Comparison of ENCODE assay signal across 26 cellular contexts in genomic region chr18:41949206-41949920, GRCh38. TPM values are rescaled to one million over a fixed set of nuclear protein-coding genes. Genes with fewer than 3 reads are reported as not detected.
A peak's percentile ranks its signal among the peaks of the same experiment; 100 is the strongest.
DNase-seq lines count a peak whose midpoint lies in the region; ATAC-seq and TF ChIP-seq lines count a peak whose summit lies in the region.
"Had no signal": no experiment of that assay in that cellular context is flagged by ENCODE, and none has a peak within 500 bp of the region (broad histone marks: within the 10 kb centered on the region; RNA-seq: fewer than 3 reads in every experiment).

No MANE protein-coding gene starts in this region.

- no peak overlapping the region for H2BK20ac ChIP-seq in IMR-90 (ENCODE audit: low read depth, low read length)

- no peaks in the 10 kb centered on the region for H3K9me3 Mint-ChIP-seq in activated CD8-positive, alpha-beta memory T cell treated with anti-CD3 and anti-CD28 coated beads, Interleukin-2, amount 10 ng/mL, durations not matched to agents 7 days and 5 days (ENCODE audit: low read depth)
- H3K9me3 Mint-ChIP-seq: dendritic cell treated with granulocyte-macrophage colony-stimulating factor and Interleukin-4, amounts not matched to agents 40 ng/mL and 50 ng/mL, for 4 days; endodermal cell; nephron progenitor cell had no signal

- no peak for ATAC-seq in activated CD8-positive, alpha-beta memory T cell treated with anti-CD3 and anti-CD28 coated beads, Interleukin-2, amount 10 ng/mL, durations not matched to agents 7 days and 5 days
- ATAC-seq in IMR-90 (ENCODE audit: low read depth) = peak; percentile 41
- ATAC-seq: body of pancreas, left lobe of liver, Panc1 had no signal

- DNase-seq in activated CD8-positive, alpha-beta memory T cell treated with anti-CD3 and anti-CD28 coated beads, Interleukin-2, amount 10 ng/mL, durations not matched to agents 7 days and 5 days = no peak
- no peak for DNase-seq in activated CD8-positive, alpha-beta memory T cell treated with anti-CD3 and anti-CD28 coated beads for 24 hours
- DNase-seq in IMR-90 (peak; percentile 31), prostate gland (ENCODE audit: low spot score) (peak; percentile 11), NCI-H446 (lab: John Stamatoyannopoulos, UW) (no peak), dermis blood vessel endothelial cell (no peak)
- DNase-seq: activated CD4-positive, alpha-beta T cell treated with anti-CD3 and anti-CD28 coated beads, Interleukin-2, amount 50 U/mL, for 1 hour; activated effector memory CD4-positive, alpha-beta T cell treated with anti-CD3 and anti-CD28 coated beads, Interleukin-2, amount 50 U/mL, for 16 hours; adrenal gland; BE2C; body of pancreas; DMS 273 treated with DMSO at 0.1 percent for 48 hours; endodermal cell; glutamatergic neuron; NCI-H1092; NCI-H1694; nephron progenitor cell; SHP77; stimulated activated CD4-positive, alpha-beta T cell treated with anti-CD3 and anti-CD28 coated beads, Interleukin-15, amount 100 ng/mL, for 24 hours; stimulated activated CD4-positive, alpha-beta T cell treated with anti-CD3 and anti-CD28 coated beads, Interleukin-4, amount 100 ng/mL, for 4 hours; T1000; transverse colon had no signal

- H3K27ac ChIP-seq in IMR-90 (ENCODE audit: insufficient read depth, low read length) (no peak overlapping the region), VCaP (peak overlapping the region; percentile 78), prostate gland (no peak overlapping the region)
- H3K27ac ChIP-seq: adrenal gland, body of pancreas, transverse colon had no signal

- no peaks in the 10 kb centered on the region for H4K20me1 ChIP-seq in IMR-90 (ENCODE audit: insufficient read depth, low read length)

- WGBS in IMR-90 (ENCODE audit: extremely low coverage in 2 of 2, insufficient read length in 1 of 2), 2 experiments = no CpG with 5 or more reads among the region's 2 CpGs
- 75% methylated on average over 2 of the region's 2 CpGs for WGBS in prostate gland

- no peak overlapping the region for H3K4me2 ChIP-seq in IMR-90 (ENCODE audit: low read depth, low read length)

- in situ Hi-C loops in IMR-90 (cut with MboI; ENCODE audit: low sequenced_read_pairs) = no loop called here

- no TSS peak for BruUV-seq in IMR-90 (replicated peaks; lab: Mats Ljungman, UMichigan)

- H2AK9ac ChIP-seq in IMR-90 (replicated peaks; ENCODE audit: low read depth, low read length, poor library complexity) = no peak overlapping the region

- CTCF ChIA-PET in activated CD8-positive, alpha-beta memory T cell treated with anti-CD3 and anti-CD28 coated beads, Interleukin-2, amount 10 ng/mL, durations not matched to agents 7 days and 5 days (lab: Charles Lee) = no interaction called here
- CTCF ChIA-PET in IMR-90 (lab: Yijun Ruan, JAX) = no interaction called here

- no peak for TF ChIP-seq RAD21 in IMR-90 (IDR thresholded peaks at IDR 0.05; ENCODE audit: low read length)

- H3K9me3 ChIP-seq in IMR-90 (ENCODE audit: control insufficient read depth, insufficient read depth, low read length) = no peaks in the 10 kb centered on the region
- no peaks in the 10 kb centered on the region for H3K9me3 ChIP-seq in prostate gland
- H3K9me3 ChIP-seq: adrenal gland, BE2C, body of pancreas, transverse colon had no signal

- no peaks in the 10 kb centered on the region for H3K79me1 ChIP-seq in IMR-90 (ENCODE audit: low read depth in 1 of 2, low read length in 2 of 2)

- H4K91ac ChIP-seq in IMR-90 (ENCODE audit: insufficient read depth, low read depth, low read length) = no peak overlapping the region

- no peak overlapping the region for H4K5ac ChIP-seq in IMR-90 (ENCODE audit: low read depth, low read length)

- H3K4me3 ChIP-seq in IMR-90 (ENCODE audit: insufficient read depth, low read depth, low read length) (no peak overlapping the region), prostate gland (no peak overlapping the region)
- H3K4me3 ChIP-seq: adrenal gland, body of pancreas, transverse colon had no signal

- H3K27me3 ChIP-seq in IMR-90 (ENCODE audit: control insufficient read depth, insufficient read depth, low read length) (no peaks in the 10 kb centered on the region), prostate gland (replicated peaks; ENCODE audit: insufficient read depth) (no peaks in the 10 kb centered on the region)
- H3K27me3 ChIP-seq: body of pancreas had no signal

- no peak overlapping the region for H3K14ac ChIP-seq in IMR-90 (replicated peaks; ENCODE audit: low read depth, low read length)

- H3K36me3 Mint-ChIP-seq in activated CD8-positive, alpha-beta memory T cell treated with anti-CD3 and anti-CD28 coated beads, Interleukin-2, amount 10 ng/mL, durations not matched to agents 7 days and 5 days = peaks cover 11% of the 10 kb centered on the region

- no peak overlapping the region for H4K8ac ChIP-seq in IMR-90 (ENCODE audit: low read depth in 2 of 2, low read length in 2 of 2)

- H3K18ac ChIP-seq in IMR-90 (ENCODE audit: low read depth, low read length) = no peak overlapping the region; the same call in 1 of the 2 replicates

- no peak for TF ChIP-seq POLR2A in IMR-90 (IDR thresholded peaks at IDR 0.05; ENCODE audit: low read depth, low read length)
- no peak for TF ChIP-seq POLR2A in prostate gland (IDR thresholded peaks at IDR 0.05)

- peaks cover 8% of the 10 kb centered on the region for H3K27me3 Mint-ChIP-seq in activated CD8-positive, alpha-beta memory T cell treated with anti-CD3 and anti-CD28 coated beads, Interleukin-2, amount 10 ng/mL, durations not matched to agents 7 days and 5 days

- no peaks in the 10 kb centered on the region for H3K36me3 ChIP-seq in IMR-90 (ENCODE audit: control insufficient read depth, insufficient read depth, low read length)
- H3K36me3 ChIP-seq in prostate gland = no peaks in the 10 kb centered on the region
- H3K36me3 ChIP-seq: adrenal gland, BE2C, transverse colon had no signal

- no peak overlapping the region for H3K56ac ChIP-seq in IMR-90 (ENCODE audit: extremely low read depth, insufficient read depth, low read length)

- H3K4me3 Mint-ChIP-seq in activated CD8-positive, alpha-beta memory T cell treated with anti-CD3 and anti-CD28 coated beads, Interleukin-2, amount 10 ng/mL, durations not matched to agents 7 days and 5 days = no peak overlapping the region
- H3K4me3 Mint-ChIP-seq: dendritic cell treated with granulocyte-macrophage colony-stimulating factor and Interleukin-4, amounts not matched to agents 40 ng/mL and 50 ng/mL, for 4 days; endodermal cell; nephron progenitor cell had no signal

- H3K9ac ChIP-seq in IMR-90 (ENCODE audit: low read depth, low read length) = no peak overlapping the region

- peak overlapping the region; percentile 95 for H3K27ac Mint-ChIP-seq in activated CD8-positive, alpha-beta memory T cell treated with anti-CD3 and anti-CD28 coated beads, Interleukin-2, amount 10 ng/mL, durations not matched to agents 7 days and 5 days
- H3K27ac Mint-ChIP-seq: dendritic cell treated with granulocyte-macrophage colony-stimulating factor and Interleukin-4, amounts not matched to agents 40 ng/mL and 50 ng/mL, for 4 days; endodermal cell had no signal

- no peak overlapping the region for H3K4ac ChIP-seq in IMR-90 (ENCODE audit: low read depth, low read length)

- no peak overlapping the region for H2BK120ac ChIP-seq in IMR-90 (ENCODE audit: low read depth, low read length)

- intact Hi-C loops in IMR-90 (cut with micrococcal nuclease) = no loop called here
- intact Hi-C loops in prostate gland (cut with DNase I) = no loop called here

- dilution Hi-C loops in IMR-90 (cut with HindIII; ENCODE audit: low sequenced_read_pairs, unreplicated experiment) = no loop called here

- no peak overlapping the region for H2BK15ac ChIP-seq in IMR-90 (ENCODE audit: low read depth, low read length)

- H2AK5ac ChIP-seq in IMR-90 (ENCODE audit: low read depth, low read length) = no peak overlapping the region

- H3K4me1 Mint-ChIP-seq in activated CD8-positive, alpha-beta memory T cell treated with anti-CD3 and anti-CD28 coated beads, Interleukin-2, amount 10 ng/mL, durations not matched to agents 7 days and 5 days = peaks cover 37% of the 10 kb centered on the region
- H3K4me1 Mint-ChIP-seq: nephron progenitor cell had no signal

- POLR2A ChIA-PET in IMR-90 (lab: Charles Lee; ENCODE audit: unreplicated experiment) = no interaction called here

- no peaks in the 10 kb centered on the region for H3K9me1 ChIP-seq in IMR-90 (ENCODE audit: insufficient read depth, low read length)

- no peaks in the 10 kb centered on the region; the same call in 1 of the 2 replicates for H3K4me1 ChIP-seq in IMR-90 (ENCODE audit: control insufficient read depth, insufficient read depth, low read length)
- H3K4me1 ChIP-seq in prostate gland (replicated peaks) = peaks cover 2% of the 10 kb centered on the region
- H3K4me1 ChIP-seq: adrenal gland, BE2C, body of pancreas had no signal

- no peak overlapping the region for H2BK5ac ChIP-seq in IMR-90 (ENCODE audit: low read depth, low read length, poor library complexity, severe bottlenecking)

- no peak overlapping the region for H3K23ac ChIP-seq in IMR-90 (ENCODE audit: low read depth, low read length)

- no peak overlapping the region for H2AFZ ChIP-seq in IMR-90 (replicated peaks; ENCODE audit: low read length, poor library complexity)

- TF ChIP-seq CTCF in IMR-90 (conservative IDR thresholded peaks at IDR 0.05; ENCODE audit: low read depth, low read length) = no peak
- no peak for TF ChIP-seq CTCF in VCaP (conservative IDR thresholded peaks at IDR 0.05)
- no peak for TF ChIP-seq CTCF in prostate gland (IDR thresholded peaks at IDR 0.05)

TF ChIP-seq in IMR-90, 13 proteins besides CTCF, POLR2A, EP300 and RAD21:
- TF ChIP-seq ELK1 (IDR thresholded peaks at IDR 0.05; ENCODE audit: borderline replicate concordance, low read depth, low read length) = no peak
- TF ChIP-seq MXI1 (IDR thresholded peaks at IDR 0.05; ENCODE audit: borderline replicate concordance, low read depth, low read length) = no peak
TF ChIP-seq in IMR-90: peak in this region for 0.

RNA-seq across cellular contexts. Expression of gene PIK3C3, which starts 5.7 kb away (rescaled TPM):
- 10 to 100 TPM; 49.0 to 57.0 TPM for total RNA-seq in activated CD8-positive, alpha-beta memory T cell treated with anti-CD3 and anti-CD28 coated beads, Interleukin-2, amount 10 ng/mL, durations not matched to agents 7 days and 5 days
- total RNA-seq in IMR-90 (2012; rRNA removed) (57.2 and 61.9 TPM in 2 replicates), prostate gland (10 to 100 TPM; 42.8 to 48.1 TPM), dermis blood vessel endothelial cell (56.6 and 63.1 TPM in 2 replicates)
- 34.7 and 41.2 TPM in 2 replicates for polyA plus RNA-seq in IMR-90 (2012; rRNA removed)
- 7.1 and 21.6 TPM in 2 replicates for polyA plus RNA-seq in IMR-90 (2012; cell fraction: cytosol; rRNA removed)
- 4.0 and 59.5 TPM in 2 replicates for polyA plus RNA-seq in IMR-90 (2012; cell fraction: nucleus; rRNA removed; ENCODE audit: low replicate concordance)

Comparison
In these comparisons a context has a peak if more than half of its experiments do, and no peak if none do; other contexts are left out.
1. DNase-seq: peak in IMR-90 (single experiment) and prostate gland (single experiment); none in activated CD8-positive, alpha-beta memory T cell treated with anti-CD3 and anti-CD28 coated beads, Interleukin-2, amount 10 ng/mL, durations not matched to agents 7 days and 5 days (single experiment), activated CD8-positive, alpha-beta memory T cell treated with anti-CD3 and anti-CD28 coated beads for 24 hours (single experiment), NCI-H446 (0 of 2) and dermis blood vessel endothelial cell (single experiment).